Comparison of ENCODE assay signal across 1 cellular context in the genomic region with DNA sequence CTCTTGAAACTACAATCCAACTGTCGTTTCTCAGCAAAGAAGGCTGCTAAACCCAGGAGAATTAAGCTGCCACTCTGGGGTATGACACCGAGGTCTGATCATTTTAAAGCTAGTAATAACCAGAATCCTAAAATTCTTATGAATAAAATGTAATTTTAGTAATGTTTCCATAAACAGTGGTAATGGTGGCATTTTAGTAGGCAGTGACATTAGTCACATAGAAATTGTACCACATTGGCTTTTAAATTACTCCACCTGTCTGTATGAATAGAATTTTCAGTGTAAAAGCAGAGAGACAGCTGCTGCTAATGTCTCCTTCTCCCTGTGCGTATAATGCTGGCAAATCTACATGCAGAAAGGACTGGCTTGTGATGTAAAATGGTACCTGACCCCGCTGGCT.
TF ChIP-seq lines count a peak whose summit lies in the region.

No MANE protein-coding gene starts in this region.

TF ChIP-seq in H1, 55 proteins besides CTCF, POLR2A, EP300 and RAD21 (continued from another document):
- no peak for TF ChIP-seq SP2 (IDR thresholded peaks at IDR 0.05; ENCODE audit: low read length)
- TF ChIP-seq GABPA (IDR thresholded peaks at IDR 0.05; ENCODE audit: borderline replicate concordance, insufficient read depth, low read length): no peak
- no peak for TF ChIP-seq CHD1 (IDR thresholded peaks at IDR 0.05; ENCODE audit: low read depth, low read length)
- TF ChIP-seq TAF1 (IDR thresholded peaks at IDR 0.05; ENCODE audit: low read depth, low read length): no peak
- no peak for TF ChIP-seq SRF (IDR thresholded peaks at IDR 0.05; ENCODE audit: low read depth, low read length)
- no peak for TF ChIP-seq TBP (IDR thresholded peaks at IDR 0.05; ENCODE audit: low read depth, low read length)
- TF ChIP-seq HDAC2 (IDR thresholded peaks at IDR 0.05; ENCODE audit: borderline replicate concordance in 1 of 2, low read depth in 2 of 2, low read length in 2 of 2): no peak
- no peak for TF ChIP-seq JUND (IDR thresholded peaks at IDR 0.05; ENCODE audit: low read length)
TF ChIP-seq in H1: peak in this region for 0.
